14 cellular contexts compared by ENCODE assay signal in the genomic region with DNA sequence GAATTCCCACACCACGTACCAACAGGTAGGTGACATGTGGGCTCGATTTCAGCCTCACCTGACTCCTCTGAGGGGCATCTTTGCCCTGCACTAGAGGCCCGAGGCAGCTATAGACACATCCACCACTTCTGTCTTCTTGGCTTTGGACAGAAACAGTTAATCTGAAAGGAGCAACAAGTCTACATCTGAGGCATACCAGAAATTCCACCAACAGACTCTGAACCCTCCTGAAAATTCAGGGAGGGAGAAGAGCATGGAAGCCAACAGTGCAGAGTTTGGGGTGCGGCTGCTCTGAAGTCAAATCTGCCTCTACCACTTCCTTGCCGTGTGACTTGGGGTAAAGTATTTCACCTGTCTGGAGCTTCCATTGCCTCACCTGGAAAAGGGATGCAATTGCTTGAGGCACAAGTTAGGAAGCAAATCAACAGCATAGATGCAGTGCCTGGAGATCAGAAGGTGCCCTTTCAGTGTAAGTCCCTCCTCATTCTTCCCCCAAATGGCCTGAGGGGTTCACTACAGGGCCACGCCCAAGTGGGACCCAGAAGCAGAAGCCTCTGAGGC.
"Had no signal": no experiment of that assay in that cellular context is flagged by ENCODE, and none has a peak within 500 bp of the region (broad histone marks: within the 10 kb centered on the region; RNA-seq: fewer than 3 reads in every experiment).

No MANE protein-coding gene starts in this region.

- H3K4me1 ChIP-seq: gastroesophageal sphincter, left ventricle myocardium inferior, lower lobe of right lung, sigmoid colon had no signal

- DNase-seq: effector memory CD4-positive, alpha-beta T cell; esophagus squamous epithelium; foreskin fibroblast; glutamatergic neuron; left ventricle myocardium inferior; lower lobe of right lung; midbrain; sigmoid colon; small intestine; stimulated activated CD4-positive, alpha-beta T cell treated with anti-CD3 and anti-CD28 coated beads, Interleukin-12 subunit alpha, Interleukin-12 subunit beta, amount 100 ng/mL, for 4 hours; stimulated activated naive CD4-positive, alpha-beta T cell treated with Interleukin-2 at 50 U/mL for 16 hours had no signal

- ATAC-seq: gastroesophageal sphincter; lower lobe of right lung; natural killer cell treated with Interleukin-12 subunit alpha and Interleukin-12 subunit beta and Interleukin-15 and Interleukin-18, amount 100 ng/mL, for 72 hours had no signal

- H3K9me3 Mint-ChIP-seq: natural killer cell treated with Interleukin-12 subunit alpha and Interleukin-12 subunit beta and Interleukin-15 and Interleukin-18, amount 100 ng/mL, for 72 hours had no signal

- H3K36me3 ChIP-seq: esophagus squamous epithelium, gastroesophageal sphincter, left ventricle myocardium inferior, lower lobe of right lung, sigmoid colon had no signal

- H3K4me3 ChIP-seq: esophagus squamous epithelium, gastroesophageal sphincter, left ventricle myocardium inferior, lower lobe of right lung, sigmoid colon had no signal

- H3K4me1 Mint-ChIP-seq: memory B cell had no signal

- H3K27me3 ChIP-seq: gastroesophageal sphincter, sigmoid colon had no signal

- H3K27ac Mint-ChIP-seq: memory B cell; natural killer cell treated with Interleukin-12 subunit alpha and Interleukin-12 subunit beta and Interleukin-15 and Interleukin-18, amount 100 ng/mL, for 72 hours had no signal

- H3K27ac ChIP-seq: esophagus squamous epithelium, gastroesophageal sphincter, left ventricle myocardium inferior, lower lobe of right lung, sigmoid colon had no signal

- H3K4me3 Mint-ChIP-seq: memory B cell; natural killer cell treated with Interleukin-12 subunit alpha and Interleukin-12 subunit beta and Interleukin-15 and Interleukin-18, amount 100 ng/mL, for 72 hours had no signal
